8 cellular contexts compared by ENCODE assay signal in genomic region chr3:53161345-53161819, GRCh38. TPM values are rescaled to one million over a fixed set of nuclear protein-coding genes. Genes with fewer than 3 reads are reported as not detected.
DNase-seq lines count a peak whose midpoint lies in the region; ATAC-seq and TF ChIP-seq lines count a peak whose summit lies in the region.

No MANE protein-coding gene starts in this region.

- intact Hi-C loops in activated CD4-positive, alpha-beta T cell treated with anti-CD3 and anti-CD28 coated beads, Interleukin-2, amount 10 ng/mL, durations not matched to agents 24 days and 14 days (cut with micrococcal nuclease), result loop anchor here (1.0 to 2.0 kb wide), 3 partner anchors 35 to 94 kb away; no protein-coding TSS in a partner anchor
- intact Hi-C loops in psoas muscle (cut with DNase I), result loop anchor here in 1 of 2 donors (5.0 kb wide), 1 partner anchor 34 kb away; no protein-coding TSS in a partner anchor

- H3K4me1 ChIP-seq in psoas muscle, result peaks cover 12% of the 10 kb centered on the region

- no peaks in the 10 kb centered on the region for H3K36me3 ChIP-seq in psoas muscle (ENCODE audit: insufficient read depth in 1 of 2, low read depth in 1 of 2)

- H3K27ac ChIP-seq in psoas muscle, result peak overlapping the region; percentile 85

- H3K27me3 ChIP-seq in psoas muscle (ENCODE audit: insufficient read depth in 3 of 3, low read length in 2 of 3), result no peaks in the 10 kb centered on the region

- peaks cover 31% of the 10 kb centered on the region for H3K27me3 Mint-ChIP-seq in activated CD4-positive, alpha-beta T cell treated with anti-CD3 and anti-CD28 coated beads, Interleukin-2, amount 10 ng/mL, durations not matched to agents 24 days and 14 days

- peak overlapping the region; percentile 89 for H3K4me3 ChIP-seq in fibroblast of villous mesenchyme (ENCODE audit: low read depth, low read length)
- peak overlapping the region; percentile 72 for H3K4me3 ChIP-seq in psoas muscle

- ATAC-seq in HG03108 (IDR thresholded peaks at IDR 0.05; ENCODE audit: unreplicated experiment) (peak; percentile 18), psoas muscle (no peak), HG03571 (IDR thresholded peaks at IDR 0.05; ENCODE audit: unreplicated experiment) (no peak)

- TF ChIP-seq CTCF in fibroblast of villous mesenchyme (IDR thresholded peaks at IDR 0.05; ENCODE audit: insufficient read depth, low read depth, low read length) (no peak), psoas muscle (IDR thresholded peaks at IDR 0.05) (no peak)

- no peaks in the 10 kb centered on the region for H3K9me3 ChIP-seq in psoas muscle

- no peaks in the 10 kb centered on the region for H3K9me3 Mint-ChIP-seq in activated CD4-positive, alpha-beta T cell treated with anti-CD3 and anti-CD28 coated beads, Interleukin-2, amount 10 ng/mL, durations not matched to agents 24 days and 14 days

- peak overlapping the region; percentile 87 for H3K4me3 Mint-ChIP-seq in activated CD4-positive, alpha-beta T cell treated with anti-CD3 and anti-CD28 coated beads, Interleukin-2, amount 10 ng/mL, durations not matched to agents 24 days and 14 days

- H3K27ac Mint-ChIP-seq in activated CD4-positive, alpha-beta T cell treated with anti-CD3 and anti-CD28 coated beads, Interleukin-2, amount 10 ng/mL, durations not matched to agents 24 days and 14 days, result peak overlapping the region; percentile 90

- peak; percentile 16 for DNase-seq in stimulated activated CD4-positive, alpha-beta T cell treated with anti-CD3 and anti-CD28 coated beads, Interleukin-12 subunit alpha, Interleukin-12 subunit beta, amount 100 ng/mL, for 4 hours
- no peak for DNase-seq in stimulated activated CD4-positive, alpha-beta T cell treated with anti-CD3 and anti-CD28 coated beads, Interleukin-2, amount 100 ng/mL, for 48 hours
- no peak for DNase-seq in activated CD4-positive, alpha-beta T cell treated with anti-CD3 and anti-CD28 coated beads, Interleukin-2, amount 10 ng/mL, durations not matched to agents 24 days and 14 days
- peak; percentile 17 for DNase-seq in fibroblast of villous mesenchyme (ENCODE audit: low read depth)
- DNase-seq in psoas muscle, result peak; percentile 44 to 65
- no peak for DNase-seq in hypothalamus (lab: John Stamatoyannopoulos, UW)

- H3K36me3 Mint-ChIP-seq in activated CD4-positive, alpha-beta T cell treated with anti-CD3 and anti-CD28 coated beads, Interleukin-2, amount 10 ng/mL, durations not matched to agents 24 days and 14 days (ENCODE audit: low read depth), result peaks cover 12% of the 10 kb centered on the region

- WGBS in psoas muscle, 3 donors, result 1 to 2% (median 1%) methylated on average over 41 to 60 of the region's 60 CpGs

- H3K4me1 Mint-ChIP-seq in activated CD4-positive, alpha-beta T cell treated with anti-CD3 and anti-CD28 coated beads, Interleukin-2, amount 10 ng/mL, durations not matched to agents 24 days and 14 days, result peaks cover 27% of the 10 kb centered on the region

RNA-seq across cellular contexts. Expression of gene PRKCD, which starts 0.4 kb away (rescaled TPM):
- 28.1 and 28.8 TPM in 2 replicates for total RNA-seq in activated CD4-positive, alpha-beta T cell treated with anti-CD3 and anti-CD28 coated beads, Interleukin-2, amount 10 ng/mL, durations not matched to agents 24 days and 14 days
- total RNA-seq in fibroblast of villous mesenchyme, result 1.7 and 2.6 TPM in 2 replicates
- total RNA-seq in psoas muscle, result 1 to 10 TPM; 3.2 to 8.4 (median 4.5) TPM
- polyA plus RNA-seq in psoas muscle, result 1 to 10 TPM; 3.5 to 4.9 (median 3.9) TPM

RNA-seq across cellular contexts. Expression of gene RFT1, which starts 31.1 kb away (rescaled TPM):
- 47.4 and 47.6 TPM in 2 replicates for total RNA-seq in activated CD4-positive, alpha-beta T cell treated with anti-CD3 and anti-CD28 coated beads, Interleukin-2, amount 10 ng/mL, durations not matched to agents 24 days and 14 days
- total RNA-seq in fibroblast of villous mesenchyme, result 9.0 and 13.4 TPM in 2 replicates
- 1 to 10 TPM; 5.7 to 8.8 (median 6.5) TPM for total RNA-seq in psoas muscle
- polyA plus RNA-seq in psoas muscle, result 10 to 100 TPM in 1 of 3 donors, 1 to 10 TPM in 2; 5.4 to 13.2 (median 8.1) TPM

Comparison
In these comparisons a context has a peak if more than half of its experiments do, and no peak if none do; other contexts are left out.
1. DNase-seq: peak in stimulated activated CD4-positive, alpha-beta T cell treated with anti-CD3 and anti-CD28 coated beads, Interleukin-12 subunit alpha, Interleukin-12 subunit beta, amount 100 ng/mL, for 4 hours (single experiment), fibroblast of villous mesenchyme (single experiment) and psoas muscle (2 of 2); none in stimulated activated CD4-positive, alpha-beta T cell treated with anti-CD3 and anti-CD28 coated beads, Interleukin-2, amount 100 ng/mL, for 48 hours (0 of 2), activated CD4-positive, alpha-beta T cell treated with anti-CD3 and anti-CD28 coated beads, Interleukin-2, amount 10 ng/mL, durations not matched to agents 24 days and 14 days (single experiment) and hypothalamus (0 of 51).